Comparison of ENCODE assay signal across 8 cellular contexts in the genomic region with DNA sequence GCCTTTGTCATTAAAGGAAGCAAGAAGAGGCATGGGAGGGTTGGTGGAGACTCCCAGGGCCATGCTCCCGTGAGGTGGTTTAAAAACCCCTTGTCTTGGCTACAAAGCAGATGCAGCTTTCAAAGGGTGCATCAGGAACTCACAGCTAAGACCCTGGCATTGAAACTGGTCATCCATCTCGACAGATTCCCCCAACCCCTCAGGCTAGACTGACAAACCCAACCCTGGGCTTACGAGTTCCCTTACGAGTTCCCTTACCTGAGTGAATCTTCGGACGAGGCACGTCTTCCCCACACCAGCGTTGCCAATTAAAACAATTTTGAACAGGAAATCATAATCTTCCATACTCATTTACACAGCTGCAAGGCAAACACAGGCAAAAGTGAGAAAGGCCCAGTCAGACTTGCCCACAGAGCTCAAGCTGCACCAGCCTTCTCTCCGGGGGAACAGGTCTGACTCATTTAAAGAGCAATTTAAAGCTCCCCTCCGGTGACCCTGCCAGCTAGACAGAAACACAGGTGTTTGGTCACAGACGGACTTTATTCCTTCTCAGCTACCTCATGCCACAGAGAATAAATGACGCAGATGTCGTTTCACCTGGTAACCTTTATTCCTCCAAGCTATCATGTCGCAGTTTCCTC.
A peak's percentile ranks its signal among the peaks of the same experiment; 100 is the strongest.
DNase-seq lines count a peak whose midpoint lies in the region; ATAC-seq, FAIRE-seq and TF ChIP-seq lines count a peak whose summit lies in the region.

No MANE protein-coding gene starts in this region.

- FAIRE-seq in kidney (lab: Jason Lieb, UNC) = no peak

- TF ChIP-seq CTCF in nephron progenitor cell (IDR thresholded peaks at IDR 0.05) (no peak), kidney (IDR thresholded peaks at IDR 0.05; ENCODE audit: borderline replicate concordance, extremely low read depth, insufficient read depth) (no peak)

- H3K9me3 Mint-ChIP-seq in nephron progenitor cell = no peaks in the 10 kb centered on the region

- H3K27ac ChIP-seq in kidney (ENCODE audit: low read depth in 2 of 2, low read length in 2 of 2) = no peak overlapping the region

- no peaks in the 10 kb centered on the region for H3K36me3 Mint-ChIP-seq in nephron progenitor cell (ENCODE audit: low read depth)

- peak overlapping the region; percentile 77 for H3K27ac Mint-ChIP-seq in nephron progenitor cell

- peaks cover 2% of the 10 kb centered on the region for H3K27me3 Mint-ChIP-seq in nephron progenitor cell (ENCODE audit: low read depth, poor library complexity)

- intact Hi-C loops in kidney (cut with DNase I) = no loop called here

- no peak overlapping the region for H3K4me3 ChIP-seq in kidney (ENCODE audit: low read length in 2 of 2)

- no peaks in the 10 kb centered on the region for H3K9me3 ChIP-seq in kidney (ENCODE audit: control insufficient read depth in 1 of 2, low read length in 2 of 2)

- H3K4me1 ChIP-seq in kidney (ENCODE audit: control insufficient read depth in 1 of 2, insufficient read depth in 1 of 2, low read depth in 1 of 2, low read length in 2 of 2) = no peaks in the 10 kb centered on the region

- no peak overlapping the region for H3K4me3 Mint-ChIP-seq in nephron progenitor cell

- H3K4me1 Mint-ChIP-seq in nephron progenitor cell = peaks cover 38% of the 10 kb centered on the region

- ATAC-seq in HG03025 (IDR thresholded peaks at IDR 0.05; ENCODE audit: low FRiP score, unreplicated experiment) = peak; percentile 86

- H3K36me3 ChIP-seq in kidney (ENCODE audit: control insufficient read depth in 1 of 2, insufficient read depth in 2 of 2, low read length in 2 of 2) = no peaks in the 10 kb centered on the region

- DNase-seq in stimulated activated CD4-positive, alpha-beta T cell treated with anti-CD3 and anti-CD28 coated beads, Interleukin-15, amount 100 ng/mL, for 24 hours = peak; percentile 56
- no peak for DNase-seq in stimulated activated CD4-positive, alpha-beta T cell treated with anti-CD3 and anti-CD28 coated beads, Interleukin-4, amount 100 ng/mL, for 1 hour
- DNase-seq in nephron progenitor cell (no peak), HK-2 (ENCODE audit: unreplicated experiment) (no peak), kidney (no peak), globus pallidus (ENCODE audit: low spot score) (no peak)

- no peak overlapping the region for H3K9ac ChIP-seq in kidney (ENCODE audit: low read length in 2 of 2)

TF ChIP-seq in PFSK-1, 5 proteins besides CTCF, POLR2A, EP300 and RAD21:
- TF ChIP-seq SIN3A (IDR thresholded peaks at IDR 0.05; ENCODE audit: borderline replicate concordance, insufficient read depth, low read length) = peak; percentile 35; the same call in 1 of the 2 replicates
- TF ChIP-seq POLR2AphosphoS5 (IDR thresholded peaks at IDR 0.05; ENCODE audit: low read depth, low read length) = no peak
- TF ChIP-seq FOXP2 (optimal IDR thresholded peaks at IDR 0.05; ENCODE audit: borderline replicate concordance, extremely low read depth, extremely low read length, insufficient read depth) = no peak
